8 cellular contexts compared by ENCODE assay signal in genomic region chr7:35691827-35692307, GRCh38. TPM values are rescaled to one million over a fixed set of nuclear protein-coding genes. Genes with fewer than 3 reads are reported as not detected.
DNase-seq lines count a peak whose midpoint lies in the region; ATAC-seq and TF ChIP-seq lines count a peak whose summit lies in the region.

No MANE protein-coding gene starts in this region.

- H2AFZ ChIP-seq in OCI-LY7 (ENCODE audit: low read length) = peak overlapping the region; percentile 51; the same call in 1 of the 2 replicates

- TF ChIP-seq CTCF in OCI-LY7 (conservative IDR thresholded peaks at IDR 0.05; ENCODE audit: low read length) = no peak

- no peaks in the 10 kb centered on the region for H3K9me3 Mint-ChIP-seq in central memory CD8-positive, alpha-beta T cell
- no peaks in the 10 kb centered on the region for H3K9me3 Mint-ChIP-seq in natural killer cell treated with Interleukin-12 subunit alpha and Interleukin-12 subunit beta and Interleukin-15 and Interleukin-18, amount 100 ng/mL, for 72 hours

- intact Hi-C loops in OCI-LY7 (cut with micrococcal nuclease; ENCODE audit: unreplicated experiment) = loop anchor here (2.0 to 10.0 kb wide), 3 partner anchors 33 to 703 kb away; no protein-coding TSS in a partner anchor

- peak overlapping the region; percentile 97 for H3K27ac Mint-ChIP-seq in central memory CD8-positive, alpha-beta T cell (ENCODE audit: low read depth)
- peak overlapping the region; percentile 77 to 84 for H3K27ac Mint-ChIP-seq in natural killer cell treated with Interleukin-12 subunit alpha and Interleukin-12 subunit beta and Interleukin-15 and Interleukin-18, amount 100 ng/mL, for 72 hours

- ATAC-seq in GM18861 (IDR thresholded peaks at IDR 0.05; ENCODE audit: unreplicated experiment) = peak; percentile 20
- peak; percentile 17 for ATAC-seq in central memory CD8-positive, alpha-beta T cell (replicated peaks; ENCODE audit: extremely low read depth, poor library complexity, severe bottlenecking)
- ATAC-seq in natural killer cell treated with Interleukin-12 subunit alpha and Interleukin-12 subunit beta and Interleukin-15 and Interleukin-18, amount 100 ng/mL, for 72 hours = no peak

- peak overlapping the region; percentile 87 for H3K4me3 ChIP-seq in OCI-LY7 (ENCODE audit: low read depth, low read length, poor library complexity, severe bottlenecking)

- H4K20me1 ChIP-seq in OCI-LY7 (ENCODE audit: insufficient read depth, low read length) = peaks cover 10% of the 10 kb centered on the region; the same call in 1 of the 2 replicates

- peak overlapping the region; percentile 98 for H3K4me2 ChIP-seq in OCI-LY7 (ENCODE audit: low read length)

- peaks cover 68% of the 10 kb centered on the region for H3K4me1 ChIP-seq in OCI-LY7 (ENCODE audit: insufficient read depth, low read length, poor library complexity, severe bottlenecking)

- no TSS peak for BruUV-seq in OCI-LY7 (replicated peaks; lab: Mats Ljungman, UMichigan)

- H3K9me3 ChIP-seq in OCI-LY7 (ENCODE audit: low read length) = no peaks in the 10 kb centered on the region

- H3K79me2 ChIP-seq in OCI-LY7 (ENCODE audit: insufficient read depth, low read depth, low read length) = peaks cover 85% of the 10 kb centered on the region

- H3K4me3 Mint-ChIP-seq in central memory CD8-positive, alpha-beta T cell = peak overlapping the region; percentile 86
- peak overlapping the region; percentile 83 for H3K4me3 Mint-ChIP-seq in natural killer cell treated with Interleukin-12 subunit alpha and Interleukin-12 subunit beta and Interleukin-15 and Interleukin-18, amount 100 ng/mL, for 72 hours

- DNase-seq in OCI-LY7 (ENCODE audit: low spot score) (peak; percentile 59), NCI-H1092 (lab: John Stamatoyannopoulos, UW) (no peak), NOMO-1 (lab: John Stamatoyannopoulos, UW; ENCODE audit: unreplicated experiment in 2 of 2) (no peak), AG08395 (ENCODE audit: low spot score) (no peak), medulla oblongata (ENCODE audit: extremely low spot score) (no peak)
- no peak for DNase-seq in central memory CD8-positive, alpha-beta T cell (ENCODE audit: low spot score in 2 of 2)
- DNase-seq in natural killer cell treated with Interleukin-12 subunit alpha and Interleukin-12 subunit beta and Interleukin-15 and Interleukin-18, amount 100 ng/mL, for 72 hours (ENCODE audit: low spot score) = no peak

- H3K27me3 Mint-ChIP-seq in central memory CD8-positive, alpha-beta T cell = no peaks in the 10 kb centered on the region
- H3K27me3 Mint-ChIP-seq in natural killer cell treated with Interleukin-12 subunit alpha and Interleukin-12 subunit beta and Interleukin-15 and Interleukin-18, amount 100 ng/mL, for 72 hours = no peaks in the 10 kb centered on the region

- CTCF ChIA-PET in OCI-LY7 (lab: Charles Lee; ENCODE audit: unreplicated experiment) = no interaction called here

- H3K4me1 Mint-ChIP-seq in central memory CD8-positive, alpha-beta T cell = peaks cover 84% of the 10 kb centered on the region
- peaks cover 64 to 83% of the 10 kb centered on the region in 2 donors for H3K4me1 Mint-ChIP-seq in natural killer cell treated with Interleukin-12 subunit alpha and Interleukin-12 subunit beta and Interleukin-15 and Interleukin-18, amount 100 ng/mL, for 72 hours (ENCODE audit: low read depth in 2 of 2)

- no peaks in the 10 kb centered on the region for H3K9me2 ChIP-seq in OCI-LY7 (ENCODE audit: insufficient read depth, low read length)

- H3K36me3 ChIP-seq in OCI-LY7 (ENCODE audit: insufficient read depth, low read length) = no peaks in the 10 kb centered on the region; the same call in 1 of the 2 replicates

- POLR2A ChIA-PET in OCI-LY7 (lab: Charles Lee) = interaction anchor here (0.5 to 11.6 kb wide), 6 partner anchors 20 to 108 kb away, joined by 3 to 98 read pairs (median 4); partner anchors contain the start of gene SEPTIN7

- H3K27ac ChIP-seq in OCI-LY7 (ENCODE audit: low read depth, low read length, poor library complexity, severe bottlenecking) = peak overlapping the region; percentile 68

- peaks cover 36% of the 10 kb centered on the region for H3K36me3 Mint-ChIP-seq in central memory CD8-positive, alpha-beta T cell (ENCODE audit: insufficient read depth)
- H3K36me3 Mint-ChIP-seq in natural killer cell treated with Interleukin-12 subunit alpha and Interleukin-12 subunit beta and Interleukin-15 and Interleukin-18, amount 100 ng/mL, for 72 hours = no peaks in the 10 kb centered on the region

RNA-seq across cellular contexts. Expression of gene HERPUD2, which starts 3.1 kb away (rescaled TPM):
- 11.9 and 18.8 TPM in 2 replicates for total RNA-seq in OCI-LY7 (2014; rRNA removed; shearing (Covaris generic))
- 20.6 and 26.4 TPM in 2 replicates for total RNA-seq in OCI-LY7 (2022)
- 10 to 100 TPM; 36.8 to 40.4 TPM for total RNA-seq in natural killer cell treated with Interleukin-12 subunit alpha and Interleukin-12 subunit beta and Interleukin-15 and Interleukin-18, amount 100 ng/mL, for 72 hours

Comparison
In these comparisons a context has a peak if more than half of its experiments do, and no peak if none do; other contexts are left out.
1. ATAC-seq: peak in GM18861 (single experiment) and central memory CD8-positive, alpha-beta T cell (single experiment); none in natural killer cell treated with Interleukin-12 subunit alpha and Interleukin-12 subunit beta and Interleukin-15 and Interleukin-18, amount 100 ng/mL, for 72 hours (0 of 2).